In genomic region chr1:205121660-205122488, GRCh38 we compare ENCODE assay signal across 1 cellular context.
TF ChIP-seq lines count a peak whose summit lies in the region.

A gene with protein sequence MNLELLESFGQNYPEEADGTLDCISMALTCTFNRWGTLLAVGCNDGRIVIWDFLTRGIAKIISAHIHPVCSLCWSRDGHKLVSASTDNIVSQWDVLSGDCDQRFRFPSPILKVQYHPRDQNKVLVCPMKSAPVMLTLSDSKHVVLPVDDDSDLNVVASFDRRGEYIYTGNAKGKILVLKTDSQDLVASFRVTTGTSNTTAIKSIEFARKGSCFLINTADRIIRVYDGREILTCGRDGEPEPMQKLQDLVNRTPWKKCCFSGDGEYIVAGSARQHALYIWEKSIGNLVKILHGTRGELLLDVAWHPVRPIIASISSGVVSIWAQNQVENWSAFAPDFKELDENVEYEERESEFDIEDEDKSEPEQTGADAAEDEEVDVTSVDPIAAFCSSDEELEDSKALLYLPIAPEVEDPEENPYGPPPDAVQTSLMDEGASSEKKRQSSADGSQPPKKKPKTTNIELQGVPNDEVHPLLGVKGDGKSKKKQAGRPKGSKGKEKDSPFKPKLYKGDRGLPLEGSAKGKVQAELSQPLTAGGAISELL (minus strand): TSS chr1:205121978. CDS start chr1:205121873, 105 bp downstream.

TF ChIP-seq in HepG2, 621 proteins besides CTCF, POLR2A, EP300 and RAD21 (continued from another document and continues in another):
- TF ChIP-seq GRHL1 (CRISPR knock-in tag; conservative IDR thresholded peaks at IDR 0.05) (no peak), ZNF883 (CRISPR knock-in tag; IDR thresholded peaks at IDR 0.05; ENCODE audit: not compliant biosample characterization) (peak; percentile 46), ZNF432 (CRISPR knock-in tag; IDR thresholded peaks at IDR 0.05; ENCODE audit: borderline replicate concordance) (no peak), GATA4 (IDR thresholded peaks at IDR 0.05; ENCODE audit: borderline replicate concordance, low read depth) (no peak), TP53 (CRISPR knock-in tag; conservative IDR thresholded peaks at IDR 0.05) (no peak), MEIS2 (CRISPR knock-in tag; IDR thresholded peaks at IDR 0.05) (no peak; the same call in 1 of the 2 replicates), ZNF775 (CRISPR knock-in tag; IDR thresholded peaks at IDR 0.05; ENCODE audit: borderline replicate concordance) (no peak), PRMT3 (CRISPR knock-in tag; IDR thresholded peaks at IDR 0.05; ENCODE audit: borderline replicate concordance, low read depth) (no peak), DR1 (CRISPR knock-in tag; IDR thresholded peaks at IDR 0.05) (peak; percentile 65), ZNF451 (CRISPR knock-in tag; IDR thresholded peaks at IDR 0.05) (0 out of 2 replicates have a peak, but pooled peaks have one; percentile 63), ZFP91 (CRISPR knock-in tag; IDR thresholded peaks at IDR 0.05; ENCODE audit: borderline replicate concordance) (peak; percentile 79), TIGD3 (CRISPR knock-in tag; IDR thresholded peaks at IDR 0.05; ENCODE audit: borderline replicate concordance) (no peak), NCOA5 (CRISPR knock-in tag; IDR thresholded peaks at IDR 0.05) (no peak), MTA3 (CRISPR knock-in tag; IDR thresholded peaks at IDR 0.05) (no peak), NR2C2 (CRISPR knock-in tag; IDR thresholded peaks at IDR 0.05; ENCODE audit: borderline replicate concordance) (peak; percentile 91), ERF (CRISPR knock-in tag; IDR thresholded peaks at IDR 0.05) (peak; percentile 86), ZNF569 (CRISPR knock-in tag; IDR thresholded peaks at IDR 0.05; ENCODE audit: borderline replicate concordance) (no peak), SALL2 (CRISPR knock-in tag; IDR thresholded peaks at IDR 0.05) (no peak), TSC22D2 (CRISPR knock-in tag; IDR thresholded peaks at IDR 0.05; ENCODE audit: borderline replicate concordance) (peak; percentile 89; the same call in 1 of the 2 replicates), TBL1XR1 (IDR thresholded peaks at IDR 0.05; ENCODE audit: borderline replicate concordance, low read length, partially characterized antibody) (peak; percentile 82), TGIF2 (CRISPR knock-in tag; IDR thresholded peaks at IDR 0.05) (peak; percentile 87), RCOR2 (CRISPR knock-in tag; IDR thresholded peaks at IDR 0.05) (peak; percentile 64; the same call in 1 of the 2 replicates), FLYWCH1 (CRISPR knock-in tag; IDR thresholded peaks at IDR 0.05) (0 out of 2 replicates have a peak, but pooled peaks have one; percentile 89), PHB2 (IDR thresholded peaks at IDR 0.05; ENCODE audit: partially characterized antibody) (no peak), BCL3 (CRISPR knock-in tag; IDR thresholded peaks at IDR 0.05) (0 out of 2 replicates have a peak, but pooled peaks have one; percentile 28), IRF2 (CRISPR knock-in tag; IDR thresholded peaks at IDR 0.05) (peak; percentile 97), ZNF20 (CRISPR knock-in tag; IDR thresholded peaks at IDR 0.05) (peak; percentile 88; the same call in 1 of the 2 replicates), ZSCAN29 (CRISPR knock-in tag; conservative IDR thresholded peaks at IDR 0.05) (0 out of 2 replicates have a peak, but pooled peaks have one; percentile 30), ZNF350 (CRISPR knock-in tag; IDR thresholded peaks at IDR 0.05; ENCODE audit: borderline replicate concordance, low read depth) (peak; percentile 97), ZNF446 (CRISPR knock-in tag; IDR thresholded peaks at IDR 0.05) (no peak), ZNF709 (CRISPR knock-in tag; IDR thresholded peaks at IDR 0.05) (no peak), RBAK (CRISPR knock-in tag; IDR thresholded peaks at IDR 0.05) (no peak), DPF2 (CRISPR knock-in tag; IDR thresholded peaks at IDR 0.05; ENCODE audit: borderline replicate concordance, low read depth) (no peak), HINFP (CRISPR knock-in tag; IDR thresholded peaks at IDR 0.05; ENCODE audit: low read depth) (peak; percentile 83; the same call in 1 of the 2 replicates), SAFB2 (CRISPR knock-in tag; IDR thresholded peaks at IDR 0.05; ENCODE audit: borderline replicate concordance, low read depth) (no peak; the same call in 1 of the 2 replicates), PAX8 (CRISPR knock-in tag; IDR thresholded peaks at IDR 0.05; ENCODE audit: borderline replicate concordance) (no peak), NR2F1 (CRISPR knock-in tag; IDR thresholded peaks at IDR 0.05) (peak in 1 of 2 experiments; percentile 60; a peak in 2 of 4 replicates), ZZZ3 (CRISPR knock-in tag; IDR thresholded peaks at IDR 0.05; ENCODE audit: borderline replicate concordance) (peak; percentile 96; the same call in 1 of the 2 replicates), SNRNP70 (IDR thresholded peaks at IDR 0.05; ENCODE audit: low read depth, low read length) (no peak), PLSCR1 (CRISPR knock-in tag; IDR thresholded peaks at IDR 0.05; ENCODE audit: borderline replicate concordance) (no peak), GTF3A (CRISPR knock-in tag; conservative IDR thresholded peaks at IDR 0.05) (0 out of 2 replicates have a peak, but pooled peaks have one; percentile 76), ZNF850 (CRISPR knock-in tag; conservative IDR thresholded peaks at IDR 0.05) (no peak), ZNF776 (CRISPR knock-in tag; IDR thresholded peaks at IDR 0.05) (no peak; the same call in 1 of the 2 replicates), ZFY (CRISPR knock-in tag; IDR thresholded peaks at IDR 0.05) (peak; percentile 57), ZNF672 (CRISPR knock-in tag; IDR thresholded peaks at IDR 0.05) (no peak), FOXO1 (CRISPR knock-in tag; IDR thresholded peaks at IDR 0.05) (peak; percentile 82), FOXC1 (CRISPR knock-in tag; IDR thresholded peaks at IDR 0.05; ENCODE audit: borderline replicate concordance) (no peak), ZSCAN22 (CRISPR knock-in tag; IDR thresholded peaks at IDR 0.05) (no peak; the same call in 1 of the 2 replicates), NFKBIZ (CRISPR knock-in tag; IDR thresholded peaks at IDR 0.05) (peak; percentile 51; the same call in 1 of the 2 replicates), ZC3H4 (CRISPR knock-in tag; IDR thresholded peaks at IDR 0.05; ENCODE audit: borderline replicate concordance) (no peak; the same call in 1 of the 2 replicates)
- TF ChIP-seq, protein P1, sequence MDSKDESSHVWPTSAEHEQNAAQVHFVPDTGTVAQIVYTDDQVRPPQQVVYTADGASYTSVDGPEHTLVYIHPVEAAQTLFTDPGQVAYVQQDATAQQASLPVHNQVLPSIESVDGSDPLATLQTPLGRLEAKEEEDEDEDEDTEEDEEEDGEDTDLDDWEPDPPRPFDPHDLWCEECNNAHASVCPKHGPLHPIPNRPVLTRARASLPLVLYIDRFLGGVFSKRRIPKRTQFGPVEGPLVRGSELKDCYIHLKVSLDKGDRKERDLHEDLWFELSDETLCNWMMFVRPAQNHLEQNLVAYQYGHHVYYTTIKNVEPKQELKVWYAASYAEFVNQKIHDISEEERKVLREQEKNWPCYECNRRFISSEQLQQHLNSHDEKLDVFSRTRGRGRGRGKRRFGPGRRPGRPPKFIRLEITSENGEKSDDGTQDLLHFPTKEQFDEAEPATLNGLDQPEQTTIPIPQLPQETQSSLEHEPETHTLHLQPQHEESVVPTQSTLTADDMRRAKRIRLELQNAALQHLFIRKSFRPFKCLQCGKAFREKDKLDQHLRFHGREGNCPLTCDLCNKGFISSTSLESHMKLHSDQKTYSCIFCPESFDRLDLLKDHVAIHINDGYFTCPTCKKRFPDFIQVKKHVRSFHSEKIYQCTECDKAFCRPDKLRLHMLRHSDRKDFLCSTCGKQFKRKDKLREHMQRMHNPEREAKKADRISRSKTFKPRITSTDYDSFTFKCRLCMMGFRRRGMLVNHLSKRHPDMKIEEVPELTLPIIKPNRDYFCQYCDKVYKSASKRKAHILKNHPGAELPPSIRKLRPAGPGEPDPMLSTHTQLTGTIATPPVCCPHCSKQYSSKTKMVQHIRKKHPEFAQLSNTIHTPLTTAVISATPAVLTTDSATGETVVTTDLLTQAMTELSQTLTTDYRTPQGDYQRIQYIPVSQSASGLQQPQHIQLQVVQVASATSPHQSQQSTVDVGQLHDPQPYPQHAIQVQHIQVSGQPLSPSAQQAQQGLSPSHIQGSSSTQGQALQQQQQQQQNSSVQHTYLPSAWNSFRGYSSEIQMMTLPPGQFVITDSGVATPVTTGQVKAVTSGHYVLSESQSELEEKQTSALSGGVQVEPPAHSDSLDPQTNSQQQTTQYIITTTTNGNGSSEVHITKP (CRISPR knock-in tag; IDR thresholded peaks at IDR 0.05; ENCODE audit: low read depth) = peak; percentile 76; the same call in 1 of the 2 replicates
- TF ChIP-seq, protein P2, sequence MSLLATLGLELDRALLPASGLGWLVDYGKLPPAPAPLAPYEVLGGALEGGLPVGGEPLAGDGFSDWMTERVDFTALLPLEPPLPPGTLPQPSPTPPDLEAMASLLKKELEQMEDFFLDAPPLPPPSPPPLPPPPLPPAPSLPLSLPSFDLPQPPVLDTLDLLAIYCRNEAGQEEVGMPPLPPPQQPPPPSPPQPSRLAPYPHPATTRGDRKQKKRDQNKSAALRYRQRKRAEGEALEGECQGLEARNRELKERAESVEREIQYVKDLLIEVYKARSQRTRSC (CRISPR knock-in tag; IDR thresholded peaks at IDR 0.05; ENCODE audit: low read depth) = no peak
- TF ChIP-seq, protein P3, sequence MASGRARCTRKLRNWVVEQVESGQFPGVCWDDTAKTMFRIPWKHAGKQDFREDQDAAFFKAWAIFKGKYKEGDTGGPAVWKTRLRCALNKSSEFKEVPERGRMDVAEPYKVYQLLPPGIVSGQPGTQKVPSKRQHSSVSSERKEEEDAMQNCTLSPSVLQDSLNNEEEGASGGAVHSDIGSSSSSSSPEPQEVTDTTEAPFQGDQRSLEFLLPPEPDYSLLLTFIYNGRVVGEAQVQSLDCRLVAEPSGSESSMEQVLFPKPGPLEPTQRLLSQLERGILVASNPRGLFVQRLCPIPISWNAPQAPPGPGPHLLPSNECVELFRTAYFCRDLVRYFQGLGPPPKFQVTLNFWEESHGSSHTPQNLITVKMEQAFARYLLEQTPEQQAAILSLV (CRISPR knock-in tag; IDR thresholded peaks at IDR 0.05; ENCODE audit: borderline replicate concordance) = peak; percentile 33; the same call in 1 of the 2 replicates
